In genomic region chrX:153691032-153691827, GRCh38 we compare ENCODE assay signal across 12 cellular contexts. TPM values are rescaled to one million over a fixed set of nuclear protein-coding genes. Genes with fewer than 3 reads are reported as not detected.
"Had no signal": no experiment of that assay in that cellular context is flagged by ENCODE, and none has a peak within 500 bp of the region (broad histone marks: within the 10 kb centered on the region; RNA-seq: fewer than 3 reads in every experiment).

No MANE protein-coding gene starts in this region.

RNA-seq across cellular contexts. Expression of gene PNCK, which starts 17.6 kb away (rescaled TPM):
- total RNA-seq: activated CD8-positive, alpha-beta memory T cell treated with anti-CD3 and anti-CD28 coated beads for 36 hours; activated CD8-positive, alpha-beta memory T cell treated with anti-CD3 and anti-CD28 coated beads, Interleukin-2, amount 10 ng/mL, durations not matched to agents 7 days and 5 days; activated T-helper 1 cell treated with anti-CD3 and anti-CD28 coated beads, Interleukin-12 subunit alpha, Interleukin-12 subunit beta, Interleukin-2, Interleukin-4 antibody, amounts not matched to agents 30 ng/mL and 10 ng/mL and 1 ng/mL, durations not matched to agents 14 hours and 24 hours and 36 hours; body of pancreas; dermis blood vessel endothelial cell; endothelial cell of umbilical vein; T-helper 1 cell treated with Interleukin-12 subunit alpha and Interleukin-12 subunit beta and Interleukin-4 antibody, amounts not matched to agents 30 ng/mL and 1 ng/mL, for 36 hours had no signal
- polyA plus RNA-seq: fibroblast of lung had no signal

RNA-seq across cellular contexts. Expression of gene DUSP9, which starts 44.2 kb away (rescaled TPM):
- total RNA-seq: activated CD8-positive, alpha-beta T cell treated with anti-CD3 and anti-CD28 coated beads, Interleukin-2, amount 10 ng/mL, durations not matched to agents 7 days and 5 days; aorta; body of pancreas; endothelial cell of umbilical vein; fibroblast of lung; fibroblast of villous mesenchyme; T-helper 1 cell treated with Interleukin-12 subunit alpha and Interleukin-12 subunit beta and Interleukin-4 antibody, amounts not matched to agents 30 ng/mL and 1 ng/mL, for 36 hours had no signal
- polyA plus RNA-seq: adrenal gland, aorta, fibroblast of lung had no signal
